Comparison of ENCODE assay signal across 21 cellular contexts in genomic region chr2:167764772-167765341, GRCh38.
A peak's percentile ranks its signal among the peaks of the same experiment; 100 is the strongest.
DNase-seq lines count a peak whose midpoint lies in the region; ATAC-seq and TF ChIP-seq lines count a peak whose summit lies in the region.
"Had no signal": no experiment of that assay in that cellular context is flagged by ENCODE, and none has a peak within 500 bp of the region (broad histone marks: within the 10 kb centered on the region; RNA-seq: fewer than 3 reads in every experiment).

No MANE protein-coding gene starts in this region.

- peak overlapping the region in 1 of 4 donors; percentile 56 for H3K27ac ChIP-seq in gastrocnemius medialis
- H3K27ac ChIP-seq: BLaER1 treated with 17β-estradiol and CSF1 and Interleukin-3, amounts not matched to agents 10 nM and 100 nM; SK-N-MC had no signal

- peak; percentile 32 to 41 for ATAC-seq in gastrocnemius medialis
- ATAC-seq in GM21529 (IDR thresholded peaks at IDR 0.05; ENCODE audit: unreplicated experiment): no peak
- ATAC-seq: K562 had no signal

- TF ChIP-seq POLR2A in gastrocnemius medialis (IDR thresholded peaks at IDR 0.05): no peak

- intact Hi-C loops in gastrocnemius medialis (cut with DNase I; ENCODE audit: low total_unique reads): no loop called here

- DNase-seq in HCEC 1CT (peak; percentile 25), NCI-H226 (peak; percentile 36), epithelial cell of esophagus (ENCODE audit: low read depth) (peak; percentile 33), gastrocnemius medialis (no peak), activated gamma-delta T cell treated with Interleukin-2 at 50 U/mL for 16 hours (no peak), dedifferentiated amniotic fluid mesenchymal stem cell (ENCODE audit: extremely low spot score) (no peak)
- DNase-seq: AML-193; CD4-positive, alpha-beta T cell; Kasumi-1; NCI-H1105 treated with DMSO at 0.1 percent for 48 hours; NCI-H146; NCI-H1930; NCI-H2107; NCI-H446; NCI-H524 treated with DMSO at 0.1 percent for 48 hours; NCI-H774; SIG-M5 had no signal

- no peaks in the 10 kb centered on the region for H3K9me3 ChIP-seq in gastrocnemius medialis
- H3K9me3 ChIP-seq: BLaER1 treated with 17β-estradiol and CSF1 and Interleukin-3, amounts not matched to agents 10 nM and 100 nM had no signal

- H3K4me3 ChIP-seq in epithelial cell of esophagus (ENCODE audit: low read length) (no peak overlapping the region), gastrocnemius medialis (peak overlapping the region in 1 of 4 donors; percentile 8)
- H3K4me3 ChIP-seq: BLaER1 treated with 17β-estradiol and CSF1 and Interleukin-3, amounts not matched to agents 10 nM and 100 nM; K562; SK-N-MC had no signal

- in situ Hi-C loops in gastrocnemius medialis (cut with MboI; ENCODE audit: low sequenced_read_pairs in 4 of 4): no loop called here

- TF ChIP-seq CTCF in epithelial cell of esophagus (IDR thresholded peaks at IDR 0.05; ENCODE audit: insufficient read depth, low read depth, low read length, missing control alignments): no peak
- TF ChIP-seq CTCF in gastrocnemius medialis (IDR thresholded peaks at IDR 0.05 in 4 of 5, conservative IDR thresholded peaks at IDR 0.05 in 1 of 5): no peak

- H3K36me3 ChIP-seq in gastrocnemius medialis: no peaks in the 10 kb centered on the region
- H3K36me3 ChIP-seq: BLaER1 treated with 17β-estradiol and CSF1 and Interleukin-3, amounts not matched to agents 10 nM and 100 nM had no signal

- H3K27me3 ChIP-seq in gastrocnemius medialis: no peaks in the 10 kb centered on the region
- H3K27me3 ChIP-seq: BLaER1 treated with 17β-estradiol and CSF1 and Interleukin-3, amounts not matched to agents 10 nM and 100 nM had no signal

- H3K4me1 ChIP-seq in gastrocnemius medialis: peaks cover 6 to 19% of the 10 kb centered on the region in 2 donors
- H3K4me1 ChIP-seq: BLaER1 treated with 17β-estradiol and CSF1 and Interleukin-3, amounts not matched to agents 10 nM and 100 nM had no signal

Comparison
In these comparisons a context has a peak if more than half of its experiments do, and no peak if none do; other contexts are left out.
1. DNase-seq: peak in HCEC 1CT (single experiment), NCI-H226 (single experiment) and epithelial cell of esophagus (single experiment); none in gastrocnemius medialis (0 of 2), activated gamma-delta T cell treated with Interleukin-2 at 50 U/mL for 16 hours (single experiment) and dedifferentiated amniotic fluid mesenchymal stem cell (single experiment).